Comparison of ENCODE assay signal across 9 cellular contexts in genomic region chr9:26145938-26146337, GRCh38.
"Had no signal": no experiment of that assay in that cellular context is flagged by ENCODE, and none has a peak within 500 bp of the region (broad histone marks: within the 10 kb centered on the region; RNA-seq: fewer than 3 reads in every experiment).

No MANE protein-coding gene starts in this region.

- H3K36me3 ChIP-seq: HAP-1 had no signal

- H3K4me3 ChIP-seq: GM23248, GM23338, HAP-1 had no signal

- DNase-seq: GM23248, GOT3, H7, H9, HCEC 1CT had no signal

- H2AFZ ChIP-seq: GM23248, GM23338 had no signal

- H3K9ac ChIP-seq: GM23248 had no signal

- H3K4me1 ChIP-seq: HAP-1 had no signal

- H3K27ac ChIP-seq: GM23248 had no signal

- H3K4me3 Mint-ChIP-seq: GM23338, H9 had no signal

- H3K4me1 Mint-ChIP-seq: GM23338, H9 had no signal

- ATAC-seq: GM23338, HCT116 had no signal

- FAIRE-seq: H54 had no signal

- H3K4me2 ChIP-seq: GM23338 had no signal

- H3K27ac Mint-ChIP-seq: GM23338, H9 had no signal

- H3K9me3 ChIP-seq: HAP-1 had no signal
